8 cellular contexts compared by ENCODE assay signal in the genomic region with DNA sequence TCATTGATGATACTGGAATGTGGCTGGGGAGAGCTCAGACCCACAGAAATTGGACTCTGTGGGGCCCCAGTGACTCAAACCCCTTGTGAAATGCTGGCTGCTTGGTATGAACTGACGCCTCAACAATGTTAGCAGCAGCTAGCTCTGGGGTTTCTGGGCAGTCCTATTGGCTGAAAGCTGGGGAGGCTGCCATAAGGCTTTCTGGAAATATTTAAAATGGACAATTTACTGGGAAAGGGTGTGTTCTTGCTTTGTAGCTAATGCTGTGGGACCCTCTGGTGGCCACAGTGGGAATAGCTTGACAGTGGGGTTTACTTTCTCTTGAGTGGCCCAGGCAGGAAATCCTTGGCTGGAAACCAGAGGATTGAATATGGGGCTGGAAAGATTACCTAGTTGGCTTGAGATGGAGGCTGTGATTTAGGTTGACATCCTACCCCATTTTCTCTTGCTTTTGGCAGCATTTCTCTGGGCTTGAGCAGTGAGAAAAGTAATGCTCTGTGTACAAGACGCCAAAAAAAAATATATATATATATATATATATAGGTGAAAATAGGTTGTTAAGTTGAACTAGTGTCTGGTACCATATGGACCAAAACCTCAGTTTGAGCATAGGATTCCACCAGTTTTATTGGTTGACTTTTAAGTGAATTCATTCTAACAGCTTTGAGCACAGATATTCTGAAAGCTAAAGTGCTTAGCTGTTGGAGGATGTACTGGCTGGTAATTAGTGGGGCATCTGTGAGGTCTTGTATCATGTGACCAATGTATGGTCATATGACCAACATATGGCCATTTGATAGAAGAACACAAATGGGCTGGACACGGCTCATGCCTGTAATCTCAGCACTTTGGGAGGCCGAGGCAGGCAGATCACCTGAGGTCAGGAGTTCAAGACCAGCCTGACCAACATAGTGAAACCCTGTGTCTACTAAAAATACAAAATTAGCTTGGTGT. TPM values are rescaled to one million over a fixed set of nuclear protein-coding genes. Genes with fewer than 3 reads are reported as not detected.
DNase-seq lines count a peak whose midpoint lies in the region; ATAC-seq and TF ChIP-seq lines count a peak whose summit lies in the region.

No MANE protein-coding gene starts in this region.

- no peak overlapping the region for H3K4me3 ChIP-seq in OCI-LY7 (ENCODE audit: low read depth, low read length, poor library complexity, severe bottlenecking)

- no peaks in the 10 kb centered on the region for H4K20me1 ChIP-seq in OCI-LY7 (ENCODE audit: insufficient read depth, low read length)

- H3K79me2 ChIP-seq in OCI-LY7 (ENCODE audit: insufficient read depth, low read depth, low read length), result no peaks in the 10 kb centered on the region

- TF ChIP-seq CTCF in OCI-LY7 (conservative IDR thresholded peaks at IDR 0.05; ENCODE audit: low read length), result peak; percentile 95
- TF ChIP-seq CTCF in natural killer cell (IDR thresholded peaks at IDR 0.05), result peak; percentile 96

- ATAC-seq in esophagus mucosa (peak; percentile 56), natural killer cell (peak; percentile 72 to 85 (median 83)), GM21390 (IDR thresholded peaks at IDR 0.05; ENCODE audit: unreplicated experiment) (no peak)
- peak; percentile 52 for ATAC-seq in stimulated activated memory B cell treated with anti-CD40 and anti-IgM and Interleukin-4, amounts not matched to agents 10 μg/mL and 1 μg/mL and 100 μg/mL, for 72 hours

- no peaks in the 10 kb centered on the region for H3K4me1 ChIP-seq in OCI-LY7 (ENCODE audit: insufficient read depth, low read length, poor library complexity, severe bottlenecking)

- no peak overlapping the region for H3K4me3 Mint-ChIP-seq in natural killer cell
- no peak overlapping the region for H3K4me3 Mint-ChIP-seq in stimulated activated memory B cell treated with anti-CD40 and anti-IgM and Interleukin-4, amounts not matched to agents 10 μg/mL and 1 μg/mL and 100 μg/mL, for 72 hours

- peak; percentile 44 for DNase-seq in COR-L47 (lab: John Stamatoyannopoulos, UW)
- peak; percentile 51 for DNase-seq in HuH-7.5 (ENCODE audit: low spot score)
- peak; percentile 68 for DNase-seq in OCI-LY7 (ENCODE audit: low spot score)
- DNase-seq in activated T-cell treated with anti-CD3 and anti-CD28 coated beads for 24 hours (ENCODE audit: low read depth), result peak; percentile 67
- DNase-seq in natural killer cell, result peak; percentile 67

- H3K4me2 ChIP-seq in OCI-LY7 (ENCODE audit: low read length), result no peak overlapping the region

- no peak overlapping the region for H3K27ac ChIP-seq in OCI-LY7 (ENCODE audit: low read depth, low read length, poor library complexity, severe bottlenecking)

- no peak overlapping the region for H2AFZ ChIP-seq in OCI-LY7 (ENCODE audit: low read length)

- no peaks in the 10 kb centered on the region for H3K9me2 ChIP-seq in OCI-LY7 (ENCODE audit: insufficient read depth, low read length)

- no peaks in the 10 kb centered on the region for H3K36me3 ChIP-seq in OCI-LY7 (ENCODE audit: insufficient read depth, low read length)

- no peaks in the 10 kb centered on the region for H3K9me3 Mint-ChIP-seq in natural killer cell
- no peaks in the 10 kb centered on the region for H3K9me3 Mint-ChIP-seq in stimulated activated memory B cell treated with anti-CD40 and anti-IgM and Interleukin-4, amounts not matched to agents 10 μg/mL and 1 μg/mL and 100 μg/mL, for 72 hours

- POLR2A ChIA-PET in OCI-LY7 (lab: Charles Lee), result interaction anchor here (0.5 kb wide), 1 partner anchor 15 kb away, joined by 6 read pairs; no protein-coding TSS in a partner anchor

- H3K4me1 Mint-ChIP-seq in natural killer cell, result no peaks in the 10 kb centered on the region
- peaks cover 7% of the 10 kb centered on the region for H3K4me1 Mint-ChIP-seq in stimulated activated memory B cell treated with anti-CD40 and anti-IgM and Interleukin-4, amounts not matched to agents 10 μg/mL and 1 μg/mL and 100 μg/mL, for 72 hours

- no peaks in the 10 kb centered on the region for H3K36me3 Mint-ChIP-seq in natural killer cell
- H3K36me3 Mint-ChIP-seq in stimulated activated memory B cell treated with anti-CD40 and anti-IgM and Interleukin-4, amounts not matched to agents 10 μg/mL and 1 μg/mL and 100 μg/mL, for 72 hours, result no peaks in the 10 kb centered on the region

- intact Hi-C loops in OCI-LY7 (cut with micrococcal nuclease; ENCODE audit: unreplicated experiment) (loop anchor here (1.0 kb wide), 3 partner anchors 34 to 113 kb away; no protein-coding TSS in a partner anchor), natural killer cell (cut with micrococcal nuclease) (loop anchor here (1.0 kb wide), 2 partner anchors 34 to 68 kb away; no protein-coding TSS in a partner anchor)

- H3K27ac Mint-ChIP-seq in natural killer cell, result no peak overlapping the region
- H3K27ac Mint-ChIP-seq in stimulated activated memory B cell treated with anti-CD40 and anti-IgM and Interleukin-4, amounts not matched to agents 10 μg/mL and 1 μg/mL and 100 μg/mL, for 72 hours, result no peak overlapping the region

- peaks cover 12 to 15% of the 10 kb centered on the region in 2 donors for H3K27me3 Mint-ChIP-seq in natural killer cell (ENCODE audit: low read depth in 2 of 2)
- peaks cover 27% of the 10 kb centered on the region for H3K27me3 Mint-ChIP-seq in stimulated activated memory B cell treated with anti-CD40 and anti-IgM and Interleukin-4, amounts not matched to agents 10 μg/mL and 1 μg/mL and 100 μg/mL, for 72 hours

- BruUV-seq in OCI-LY7 (replicated peaks; lab: Mats Ljungman, UMichigan), result no TSS peak

- CTCF ChIA-PET in OCI-LY7 (lab: Charles Lee; ENCODE audit: unreplicated experiment), result interaction anchor here (0.5 to 1.8 kb wide), 5 partner anchors 13 to 1445 kb away, joined by 3 to 4 read pairs (median 3); a partner anchor contains a TSS

- no peaks in the 10 kb centered on the region for H3K9me3 ChIP-seq in OCI-LY7 (ENCODE audit: low read length)

RNA-seq across cellular contexts. Expression of a gene that starts 8.2 kb away (rescaled TPM):
- total RNA-seq in OCI-LY7 (2014; rRNA removed; shearing (Covaris generic)), result not detected in 2 replicates
- total RNA-seq in OCI-LY7 (2022) (2.6 and 4.1 TPM in 2 replicates), esophagus mucosa (1,355 TPM), natural killer cell (100 to 1,000 TPM; 142 to 200 (median 183) TPM)

RNA-seq across cellular contexts. Expression of a gene that starts 34.9 kb away (rescaled TPM):
- not detected in 2 replicates for total RNA-seq in OCI-LY7 (2014; rRNA removed; shearing (Covaris generic))
- total RNA-seq in OCI-LY7 (2022), result 24.3 and 27.1 TPM in 2 replicates
- total RNA-seq in esophagus mucosa, result 2,220 TPM
- 100 to 1,000 TPM in 1 of 3 donors, 10 to 100 TPM in 2; 70.5 to 114 (median 88.9) TPM for total RNA-seq in natural killer cell

Comparison
In these comparisons a context has a peak if more than half of its experiments do, and no peak if none do; other contexts are left out.
1. RNA of a gene that starts 8.2 kb away (total RNA-seq): 1,355 TPM in esophagus mucosa (single experiment) and 142 to 200 TPM in natural killer cell; 2.6 to 4.1 TPM in OCI-LY7; every median in the first group is over 10 times any median in the second.
2. RNA of a gene that starts 34.9 kb away (total RNA-seq): 2,220 TPM in esophagus mucosa (single experiment); 70.5 to 114 TPM in natural killer cell and 24.3 to 27.1 TPM in OCI-LY7; every median in the first group is over 10 times any median in the second.
3. Peak in every context shown above with its lines, with median percentiles within 50 percentile points of each other: DNase-seq.